ENCODE assay signal across 21 cellular contexts in genomic region chr4:153512162-153512852, GRCh38. TPM values are rescaled to one million over a fixed set of nuclear protein-coding genes. Genes with fewer than 3 reads are reported as not detected.
A peak's percentile ranks its signal among the peaks of the same experiment; 100 is the strongest.
DNase-seq lines count a peak whose midpoint lies in the region; ATAC-seq and TF ChIP-seq lines count a peak whose summit lies in the region.
"Had no signal": no experiment of that assay in that cellular context is flagged by ENCODE, and none has a peak within 500 bp of the region (broad histone marks: within the 10 kb centered on the region; RNA-seq: fewer than 3 reads in every experiment).

No MANE protein-coding gene starts in this region.

- H3K36me3 ChIP-seq in uterus, result no peaks in the 10 kb centered on the region
- H3K36me3 ChIP-seq: upper lobe of right lung had no signal

- peak overlapping the region; percentile 12 for H3K27ac Mint-ChIP-seq in stimulated activated naive CD8-positive, alpha-beta T cell treated with anti-CD3 and anti-CD28 coated beads, Interleukin-15, Interleukin-2, amounts not matched to agents 100 ng/mL and 50 ng/mL, for 24 hours
- H3K27ac Mint-ChIP-seq in activated naive CD8-positive, alpha-beta T cell, result peak overlapping the region; percentile 48
- peak overlapping the region; percentile 94 for H3K27ac Mint-ChIP-seq in mesothelial cell of epicardium
- H3K27ac Mint-ChIP-seq: T-helper 2 cell treated with Interferon-gamma antibody and Interleukin-4, amounts not matched to agents 5 μg/mL and 100 μg/mL, for 36 hours had no signal

- no peaks in the 10 kb centered on the region for H3K27me3 ChIP-seq in uterus
- H3K27me3 ChIP-seq: esophagus squamous epithelium, upper lobe of right lung had no signal

- TF ChIP-seq POLR2A in uterus (IDR thresholded peaks at IDR 0.05), result no peak

- no peak overlapping the region for H3K4me3 ChIP-seq in uterus
- H3K4me3 ChIP-seq: esophagus squamous epithelium, mucosa of descending colon, upper lobe of right lung had no signal

- no peak for DNase-seq in stimulated activated naive CD8-positive, alpha-beta T cell treated with anti-CD3 and anti-CD28 coated beads, Interleukin-15, Interleukin-2, amounts not matched to agents 100 U/mL and 50 U/mL, for 24 hours
- no peak for DNase-seq in mesothelial cell of epicardium (ENCODE audit: low spot score in 2 of 2, unreplicated experiment in 2 of 2)
- DNase-seq in uterus, result no peak
- DNase-seq in T-helper 2 cell, result no peak
- no peak for DNase-seq in 8988T
- DNase-seq in NCI-H345 treated with DMSO at 0.1 percent for 48 hours (lab: John Stamatoyannopoulos, UW; ENCODE audit: unreplicated experiment), result no peak
- DNase-seq: activated T-cell treated with anti-CD3 and anti-CD28 coated beads, Interleukin-2, amount 50 U/mL, for 48 hours; AML-193; anterior cingulate cortex; dermis blood vessel endothelial cell; esophagus squamous epithelium; GOT3; kidney; mucosa of descending colon; MV-4-11; NCI-H2107; NCI-H82; upper lobe of right lung had no signal

- H3K9me3 ChIP-seq in uterus, result no peaks in the 10 kb centered on the region
- H3K9me3 ChIP-seq: esophagus squamous epithelium, mucosa of descending colon, upper lobe of right lung had no signal

- intact Hi-C loops in uterus (cut with DNase I; ENCODE audit: low total_unique reads), result no loop called here

- H3K4me1 Mint-ChIP-seq in stimulated activated naive CD8-positive, alpha-beta T cell treated with anti-CD3 and anti-CD28 coated beads, Interleukin-15, Interleukin-2, amounts not matched to agents 100 ng/mL and 50 ng/mL, for 24 hours (ENCODE audit: low read depth), result peaks cover 80% of the 10 kb centered on the region
- H3K4me1 Mint-ChIP-seq in activated naive CD8-positive, alpha-beta T cell (ENCODE audit: low read depth), result peaks cover 75% of the 10 kb centered on the region
- H3K4me1 Mint-ChIP-seq in mesothelial cell of epicardium, result peaks cover 32% of the 10 kb centered on the region

- TF ChIP-seq CTCF in mesothelial cell of epicardium (IDR thresholded peaks at IDR 0.05; ENCODE audit: unreplicated experiment), result no peak
- no peak for TF ChIP-seq CTCF in uterus (IDR thresholded peaks at IDR 0.05)

- peak overlapping the region; percentile 32 to 59 for H3K27ac ChIP-seq in uterus
- H3K27ac ChIP-seq: upper lobe of right lung had no signal

- no peak overlapping the region for H3K4me3 Mint-ChIP-seq in stimulated activated naive CD8-positive, alpha-beta T cell treated with anti-CD3 and anti-CD28 coated beads, Interleukin-15, Interleukin-2, amounts not matched to agents 100 ng/mL and 50 ng/mL, for 24 hours
- no peak overlapping the region for H3K4me3 Mint-ChIP-seq in activated naive CD8-positive, alpha-beta T cell
- H3K4me3 Mint-ChIP-seq in mesothelial cell of epicardium, result no peak overlapping the region
- H3K4me3 Mint-ChIP-seq: T-helper 2 cell treated with Interferon-gamma antibody and Interleukin-4, amounts not matched to agents 5 μg/mL and 100 μg/mL, for 36 hours had no signal

- H3K27me3 Mint-ChIP-seq in stimulated activated naive CD8-positive, alpha-beta T cell treated with anti-CD3 and anti-CD28 coated beads, Interleukin-15, Interleukin-2, amounts not matched to agents 100 ng/mL and 50 ng/mL, for 24 hours, result no peaks in the 10 kb centered on the region
- H3K27me3 Mint-ChIP-seq in activated naive CD8-positive, alpha-beta T cell, result no peaks in the 10 kb centered on the region
- no peaks in the 10 kb centered on the region for H3K27me3 Mint-ChIP-seq in mesothelial cell of epicardium (ENCODE audit: low read depth)

- no peaks in the 10 kb centered on the region for H3K9me3 Mint-ChIP-seq in stimulated activated naive CD8-positive, alpha-beta T cell treated with anti-CD3 and anti-CD28 coated beads, Interleukin-15, Interleukin-2, amounts not matched to agents 100 ng/mL and 50 ng/mL, for 24 hours
- no peaks in the 10 kb centered on the region for H3K9me3 Mint-ChIP-seq in activated naive CD8-positive, alpha-beta T cell (ENCODE audit: low read depth)
- peaks cover 10% of the 10 kb centered on the region for H3K9me3 Mint-ChIP-seq in mesothelial cell of epicardium
- H3K9me3 Mint-ChIP-seq: T-helper 2 cell treated with Interferon-gamma antibody and Interleukin-4, amounts not matched to agents 5 μg/mL and 100 μg/mL, for 36 hours had no signal

- ATAC-seq in stimulated activated naive CD8-positive, alpha-beta T cell treated with anti-CD3 and anti-CD28 coated beads, Interleukin-15, Interleukin-2, amounts not matched to agents 100 U/mL and 50 U/mL, for 24 hours, result no peak
- ATAC-seq: mucosa of descending colon, upper lobe of right lung had no signal

- H3K36me3 Mint-ChIP-seq in stimulated activated naive CD8-positive, alpha-beta T cell treated with anti-CD3 and anti-CD28 coated beads, Interleukin-15, Interleukin-2, amounts not matched to agents 100 ng/mL and 50 ng/mL, for 24 hours (ENCODE audit: low read depth), result peaks cover 56% of the 10 kb centered on the region
- H3K36me3 Mint-ChIP-seq in activated naive CD8-positive, alpha-beta T cell, result peaks cover 34% of the 10 kb centered on the region
- no peaks in the 10 kb centered on the region for H3K36me3 Mint-ChIP-seq in mesothelial cell of epicardium

- H3K4me1 ChIP-seq in uterus, result no peaks in the 10 kb centered on the region

RNA-seq across cellular contexts. Expression of gene TMEM131L, which starts 46.1 kb away (rescaled TPM):
- total RNA-seq in mesothelial cell of epicardium (11.0 to 13.9 TPM (median 11.4 TPM) in 3 replicates), uterus (10 to 100 TPM in 3 of 4 donors, 1 to 10 TPM in 1; 2.4 to 49.6 (median 18.0) TPM)

Comparison
In these comparisons a context has a peak if more than half of its experiments do, and no peak if none do; other contexts are left out.
1. H3K27ac Mint-ChIP-seq: peak in every context shown above with its lines; median percentile 94 in mesothelial cell of epicardium; 48 in activated naive CD8-positive, alpha-beta T cell; 12 in stimulated activated naive CD8-positive, alpha-beta T cell treated with anti-CD3 and anti-CD28 coated beads, Interleukin-15, Interleukin-2, amounts not matched to agents 100 ng/mL and 50 ng/mL, for 24 hours.